In genomic region chr12:56723889-56724659, GRCh38 we compare ENCODE assay signal across 8 cellular contexts. TPM values are rescaled to one million over a fixed set of nuclear protein-coding genes. Genes with fewer than 3 reads are reported as not detected.
DNase-seq lines count a peak whose midpoint lies in the region; ATAC-seq and TF ChIP-seq lines count a peak whose summit lies in the region.

No MANE protein-coding gene starts in this region.

- H3K27ac Mint-ChIP-seq in T-helper 1 cell treated with Interleukin-12 subunit alpha and Interleukin-12 subunit beta and Interleukin-4 antibody, amounts not matched to agents 30 μg/mL and 1 μg/mL, for 36 hours, result peak overlapping the region; percentile 98

- no peak for ATAC-seq in HG03469 (IDR thresholded peaks at IDR 0.05; ENCODE audit: unreplicated experiment)
- ATAC-seq in HG02840 (IDR thresholded peaks at IDR 0.05; ENCODE audit: low FRiP score, unreplicated experiment), result no peak

- H3K9ac ChIP-seq in mucosa of rectum (ENCODE audit: low read depth in 1 of 2, low read length in 2 of 2), result peak overlapping the region; percentile 99

- DNase-seq in stimulated activated CD4-positive, alpha-beta T cell treated with anti-CD3 and anti-CD28 coated beads, Interleukin-4, amount 100 ng/mL, for 24 hours, result peak; percentile 17
- no peak for DNase-seq in stimulated activated CD4-positive, alpha-beta T cell treated with anti-CD3 and anti-CD28 coated beads, Interleukin-2, amount 100 ng/mL, for 48 hours
- DNase-seq in epithelial cell of proximal tubule (ENCODE audit: low read depth) (peak; percentile 59), vagina (ENCODE audit: extremely low spot score in 2 of 2) (peak in 1 of 2 donors; percentile 91)

- peak overlapping the region; percentile 94 for H3K4me3 Mint-ChIP-seq in T-helper 1 cell treated with Interleukin-12 subunit alpha and Interleukin-12 subunit beta and Interleukin-4 antibody, amounts not matched to agents 30 μg/mL and 1 μg/mL, for 36 hours

- H3K9me3 ChIP-seq in mucosa of rectum (ENCODE audit: control insufficient read depth in 2 of 2, low read length in 2 of 2) (no peaks in the 10 kb centered on the region), vagina (no peaks in the 10 kb centered on the region)

- no peaks in the 10 kb centered on the region for H3K27me3 Mint-ChIP-seq in T-helper 1 cell treated with Interleukin-12 subunit alpha and Interleukin-12 subunit beta and Interleukin-4 antibody, amounts not matched to agents 30 μg/mL and 1 μg/mL, for 36 hours (ENCODE audit: low read depth)

- peaks cover 19 to 27% of the 10 kb centered on the region in 2 donors for H3K36me3 ChIP-seq in mucosa of rectum (ENCODE audit: control insufficient read depth in 2 of 2, insufficient read depth in 2 of 2, low read length in 2 of 2)
- peaks cover 0 to 12% of the 10 kb centered on the region in 2 donors for H3K36me3 ChIP-seq in vagina

- peaks cover 30 to 36% of the 10 kb centered on the region in 2 donors for H3K4me1 ChIP-seq in mucosa of rectum (ENCODE audit: control insufficient read depth in 2 of 2, insufficient read depth in 2 of 2, low read length in 2 of 2)
- H3K4me1 ChIP-seq in vagina, result peaks cover 53% of the 10 kb centered on the region

- TF ChIP-seq POLR2A in vagina (IDR thresholded peaks at IDR 0.05), result peak in 1 of 2 donors; percentile 17

- intact Hi-C loops in vagina (cut with DNase I), result no loop called here

- H3K36me3 Mint-ChIP-seq in T-helper 1 cell treated with Interleukin-12 subunit alpha and Interleukin-12 subunit beta and Interleukin-4 antibody, amounts not matched to agents 30 μg/mL and 1 μg/mL, for 36 hours (ENCODE audit: low read depth), result peaks cover 59% of the 10 kb centered on the region

- TF ChIP-seq CTCF in epithelial cell of proximal tubule (conservative IDR thresholded peaks at IDR 0.05; ENCODE audit: low read depth, low read length), result no peak
- no peak for TF ChIP-seq CTCF in vagina (IDR thresholded peaks at IDR 0.05)

- peaks cover 54% of the 10 kb centered on the region for H3K4me1 Mint-ChIP-seq in T-helper 1 cell treated with Interleukin-12 subunit alpha and Interleukin-12 subunit beta and Interleukin-4 antibody, amounts not matched to agents 30 μg/mL and 1 μg/mL, for 36 hours (ENCODE audit: low read depth)

- H3K4me3 ChIP-seq in epithelial cell of proximal tubule (ENCODE audit: low read depth, low read length), result peak overlapping the region; percentile 65
- H3K4me3 ChIP-seq in mucosa of rectum (ENCODE audit: low read length in 2 of 2), result peak overlapping the region; percentile 96 to 99
- peak overlapping the region; percentile 64 to 81 for H3K4me3 ChIP-seq in vagina

- no peaks in the 10 kb centered on the region for H3K9me3 Mint-ChIP-seq in T-helper 1 cell treated with Interleukin-12 subunit alpha and Interleukin-12 subunit beta and Interleukin-4 antibody, amounts not matched to agents 30 μg/mL and 1 μg/mL, for 36 hours

- H3K27me3 ChIP-seq in mucosa of rectum (ENCODE audit: control insufficient read depth in 2 of 2, insufficient read depth in 2 of 2, low read length in 2 of 2), result no peaks in the 10 kb centered on the region
- no peaks in the 10 kb centered on the region for H3K27me3 ChIP-seq in vagina

- H3K27ac ChIP-seq in mucosa of rectum (ENCODE audit: low read depth in 2 of 2, low read length in 2 of 2), result peak overlapping the region; percentile 88 to 93
- H3K27ac ChIP-seq in vagina, result peak overlapping the region; percentile 97

RNA-seq across cellular contexts. Expression of gene NACA, which starts 1.0 kb away (rescaled TPM):
- total RNA-seq in epithelial cell of proximal tubule, result 1,115 and 1,158 TPM in 2 replicates
- total RNA-seq in vagina, result 1,274 TPM

RNA-seq across cellular contexts. Expression of gene PRIM1, which starts 28.0 kb away (rescaled TPM):
- total RNA-seq in epithelial cell of proximal tubule, result 19.1 and 32.2 TPM in 2 replicates
- total RNA-seq in vagina, result 12.8 TPM

RNA-seq across cellular contexts. Expression of gene PTGES3, which starts 36.0 kb away (rescaled TPM):
- 110 and 203 TPM in 2 replicates for total RNA-seq in epithelial cell of proximal tubule
- total RNA-seq in vagina, result 81.0 TPM

RNA-seq across cellular contexts. Expression of gene HSD17B6, which starts 39.0 kb away (rescaled TPM):
- total RNA-seq in epithelial cell of proximal tubule (0.36 and 0.81 TPM in 2 replicates), vagina (32.4 TPM)

Comparison
In these comparisons a context has a peak if more than half of its experiments do, and no peak if none do; other contexts are left out.
1. DNase-seq: peak in stimulated activated CD4-positive, alpha-beta T cell treated with anti-CD3 and anti-CD28 coated beads, Interleukin-4, amount 100 ng/mL, for 24 hours (single experiment) and epithelial cell of proximal tubule (single experiment); none in stimulated activated CD4-positive, alpha-beta T cell treated with anti-CD3 and anti-CD28 coated beads, Interleukin-2, amount 100 ng/mL, for 48 hours (0 of 2).
2. Peak in every context shown above with its lines, with median percentiles within 50 percentile points of each other: H3K4me3 ChIP-seq.